In the genomic region with DNA sequence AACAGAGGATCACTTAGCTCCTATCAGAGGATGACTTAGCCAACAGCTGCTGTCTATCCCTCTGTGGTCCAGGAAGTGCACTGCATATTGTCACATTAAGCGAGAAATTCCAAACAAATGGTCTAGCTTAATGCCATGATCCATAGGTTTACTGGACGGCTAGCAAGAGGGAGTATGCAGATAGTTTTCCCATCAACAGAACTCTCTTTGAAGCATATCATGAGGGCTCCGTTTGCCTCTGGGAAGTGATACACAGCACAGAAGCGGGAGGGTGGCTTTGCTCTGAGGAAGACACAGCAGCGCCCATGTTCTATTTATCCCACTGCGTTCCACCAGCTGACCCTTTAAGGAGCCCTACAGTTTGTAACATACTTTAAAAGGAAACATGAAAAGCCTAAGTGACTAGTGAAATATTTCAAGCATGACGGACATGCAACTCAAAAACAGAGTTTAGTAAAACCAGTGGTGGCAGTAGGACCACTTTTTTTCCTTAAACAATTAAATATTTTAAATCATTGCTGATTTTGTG, we compare ENCODE assay signal across 1 cellular context.
TF ChIP-seq lines count a peak whose summit lies in the region.

No MANE protein-coding gene starts in this region.

TF ChIP-seq in H1, 55 proteins besides CTCF, POLR2A, EP300 and RAD21:
- TF ChIP-seq TCF12 (IDR thresholded peaks at IDR 0.05; ENCODE audit: low read depth, low read length): no peak
TF ChIP-seq in H1: peak in this region for 0.
